Comparison of ENCODE assay signal across 27 cellular contexts in the genomic region with DNA sequence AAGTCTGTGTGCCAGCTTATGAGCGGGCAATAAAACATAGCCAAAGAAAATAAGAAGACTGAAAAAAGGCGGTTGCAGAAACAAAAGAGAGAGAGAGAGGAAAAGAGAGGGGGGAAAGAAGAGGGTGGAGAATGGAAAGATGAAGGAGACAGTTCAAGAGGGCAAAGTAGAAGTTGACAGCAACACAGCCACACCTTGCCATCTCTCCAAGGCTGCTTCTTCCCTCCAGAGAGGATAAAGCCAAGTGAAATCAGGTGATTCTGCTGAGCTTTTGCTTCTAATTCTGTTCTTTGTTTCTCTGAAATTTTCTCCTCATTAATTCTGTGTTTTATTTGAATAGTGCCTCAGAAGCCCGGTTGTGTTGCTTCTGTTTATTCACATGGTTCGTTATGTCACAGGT.
DNase-seq lines count a peak whose midpoint lies in the region; ATAC-seq, FAIRE-seq and TF ChIP-seq lines count a peak whose summit lies in the region.
"Had no signal": no experiment of that assay in that cellular context is flagged by ENCODE, and none has a peak within 500 bp of the region (broad histone marks: within the 10 kb centered on the region; RNA-seq: fewer than 3 reads in every experiment).

No MANE protein-coding gene starts in this region.

- POLR2A ChIA-PET in HEK293 (lab: Yijun Ruan, JAX), result no interaction called here

- H3K27ac ChIP-seq in HEK293 (ENCODE audit: extremely low read depth, low read depth, low read length), result no peak overlapping the region
- H3K27ac ChIP-seq: SJSA1 had no signal

- peak; percentile 27 for FAIRE-seq in islet of Langerhans (lab: Jason Lieb, UNC)
- FAIRE-seq: GM12878, GM19239, H54, HTR-8/SVneo had no signal

- no peak for ATAC-seq in HG02571 (IDR thresholded peaks at IDR 0.05; ENCODE audit: unreplicated experiment)
- no peak for ATAC-seq in HG03442 (IDR thresholded peaks at IDR 0.05; ENCODE audit: unreplicated experiment)
- ATAC-seq: GM12878 had no signal

- peak; percentile 60 for DNase-seq in NCI-H146 treated with DMSO at 0.1 percent for 48 hours (lab: John Stamatoyannopoulos, UW; ENCODE audit: unreplicated experiment)
- DNase-seq in pons (ENCODE audit: low spot score), result peak; percentile 28
- DNase-seq in NOMO-1 (lab: John Stamatoyannopoulos, UW; ENCODE audit: unreplicated experiment in 2 of 2), result no peak
- DNase-seq: C1 segment of cervical spinal cord; Caco-2; CD4-positive, alpha-beta memory T cell; DMS 273 treated with DMSO at 0.1 percent for 48 hours; DMS79; EL; GDM1; KBM-7; NCI-H187; NCI-H2107; NCI-H2227 treated with DMSO at 0.1 percent for 48 hours; NCI-H526 treated with DMSO at 0.1 percent for 48 hours; Right ventricle myocardium superior; RPMI8226; T-helper 2 cell had no signal

- no peak for TF ChIP-seq CTCF in HEK293 (tag by site-specific recombination; IDR thresholded peaks at IDR 0.05)

- H3K4me1 ChIP-seq in HEK293 (ENCODE audit: control insufficient read depth, insufficient read depth, low read length), result peaks cover 2% of the 10 kb centered on the region

- no peaks in the 10 kb centered on the region for H3K36me3 ChIP-seq in HEK293 (ENCODE audit: control insufficient read depth in 2 of 2, insufficient read depth in 1 of 2, low read length in 2 of 2)
- H3K36me3 ChIP-seq: SJSA1 had no signal

- CTCF ChIA-PET in HEK293 (lab: Yijun Ruan, JAX), result interaction anchor here (0.6 kb wide), 1 partner anchor 915 kb away, joined by 5 read pairs; no protein-coding TSS in a partner anchor

- H3K9me3 ChIP-seq in HEK293 (ENCODE audit: control insufficient read depth, insufficient read depth, low read depth, low read length), result no peaks in the 10 kb centered on the region
- H3K9me3 ChIP-seq: Caco-2, SJSA1 had no signal

- H3K4me3 ChIP-seq in HEK293 (ENCODE audit: low read depth, low read length), result no peak overlapping the region
- H3K4me3 ChIP-seq: GM12878, SJSA1 had no signal

TF ChIP-seq in HEK293, 187 proteins besides CTCF, POLR2A, EP300 and RAD21:
- TF ChIP-seq, protein P1, sequence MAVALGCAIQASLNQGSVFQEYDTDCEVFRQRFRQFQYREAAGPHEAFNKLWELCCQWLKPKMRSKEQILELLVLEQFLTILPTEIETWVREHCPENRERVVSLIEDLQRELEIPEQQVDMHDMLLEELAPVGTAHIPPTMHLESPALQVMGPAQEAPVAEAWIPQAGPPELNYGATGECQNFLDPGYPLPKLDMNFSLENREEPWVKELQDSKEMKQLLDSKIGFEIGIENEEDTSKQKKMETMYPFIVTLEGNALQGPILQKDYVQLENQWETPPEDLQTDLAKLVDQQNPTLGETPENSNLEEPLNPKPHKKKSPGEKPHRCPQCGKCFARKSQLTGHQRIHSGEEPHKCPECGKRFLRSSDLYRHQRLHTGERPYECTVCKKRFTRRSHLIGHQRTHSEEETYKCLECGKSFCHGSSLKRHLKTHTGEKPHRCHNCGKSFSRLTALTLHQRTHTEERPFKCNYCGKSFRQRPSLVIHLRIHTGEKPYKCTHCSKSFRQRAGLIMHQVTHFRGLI (tag by site-specific recombination; IDR thresholded peaks at IDR 0.05), result no peak
- peak; percentile 54 for TF ChIP-seq FEZF1 (tag by site-specific recombination; IDR thresholded peaks at IDR 0.05)
- no peak for TF ChIP-seq ZNF202 (tag by site-specific recombination; IDR thresholded peaks at IDR 0.05; ENCODE audit: borderline replicate concordance)
- peak; percentile 35; the same call in 1 of the 2 replicates for TF ChIP-seq PRDM1 (tag by site-specific recombination; IDR thresholded peaks at IDR 0.05)
- TF ChIP-seq, protein P2, sequence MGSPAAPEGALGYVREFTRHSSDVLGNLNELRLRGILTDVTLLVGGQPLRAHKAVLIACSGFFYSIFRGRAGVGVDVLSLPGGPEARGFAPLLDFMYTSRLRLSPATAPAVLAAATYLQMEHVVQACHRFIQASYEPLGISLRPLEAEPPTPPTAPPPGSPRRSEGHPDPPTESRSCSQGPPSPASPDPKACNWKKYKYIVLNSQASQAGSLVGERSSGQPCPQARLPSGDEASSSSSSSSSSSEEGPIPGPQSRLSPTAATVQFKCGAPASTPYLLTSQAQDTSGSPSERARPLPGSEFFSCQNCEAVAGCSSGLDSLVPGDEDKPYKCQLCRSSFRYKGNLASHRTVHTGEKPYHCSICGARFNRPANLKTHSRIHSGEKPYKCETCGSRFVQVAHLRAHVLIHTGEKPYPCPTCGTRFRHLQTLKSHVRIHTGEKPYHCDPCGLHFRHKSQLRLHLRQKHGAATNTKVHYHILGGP (tag by site-specific recombination; IDR thresholded peaks at IDR 0.05), result no peak
- no peak for TF ChIP-seq SCRT2 (tag by site-specific recombination; IDR thresholded peaks at IDR 0.05)
- no peak for TF ChIP-seq ZNF548 (tag by site-specific recombination; IDR thresholded peaks at IDR 0.05)

Comparison
In these comparisons a context has a peak if more than half of its experiments do, and no peak if none do; other contexts are left out.
1. DNase-seq: peak in NCI-H146 treated with DMSO at 0.1 percent for 48 hours (single experiment) and pons (single experiment); none in NOMO-1 (0 of 2).